1 cellular context compared by ENCODE assay signal in the genomic region with DNA sequence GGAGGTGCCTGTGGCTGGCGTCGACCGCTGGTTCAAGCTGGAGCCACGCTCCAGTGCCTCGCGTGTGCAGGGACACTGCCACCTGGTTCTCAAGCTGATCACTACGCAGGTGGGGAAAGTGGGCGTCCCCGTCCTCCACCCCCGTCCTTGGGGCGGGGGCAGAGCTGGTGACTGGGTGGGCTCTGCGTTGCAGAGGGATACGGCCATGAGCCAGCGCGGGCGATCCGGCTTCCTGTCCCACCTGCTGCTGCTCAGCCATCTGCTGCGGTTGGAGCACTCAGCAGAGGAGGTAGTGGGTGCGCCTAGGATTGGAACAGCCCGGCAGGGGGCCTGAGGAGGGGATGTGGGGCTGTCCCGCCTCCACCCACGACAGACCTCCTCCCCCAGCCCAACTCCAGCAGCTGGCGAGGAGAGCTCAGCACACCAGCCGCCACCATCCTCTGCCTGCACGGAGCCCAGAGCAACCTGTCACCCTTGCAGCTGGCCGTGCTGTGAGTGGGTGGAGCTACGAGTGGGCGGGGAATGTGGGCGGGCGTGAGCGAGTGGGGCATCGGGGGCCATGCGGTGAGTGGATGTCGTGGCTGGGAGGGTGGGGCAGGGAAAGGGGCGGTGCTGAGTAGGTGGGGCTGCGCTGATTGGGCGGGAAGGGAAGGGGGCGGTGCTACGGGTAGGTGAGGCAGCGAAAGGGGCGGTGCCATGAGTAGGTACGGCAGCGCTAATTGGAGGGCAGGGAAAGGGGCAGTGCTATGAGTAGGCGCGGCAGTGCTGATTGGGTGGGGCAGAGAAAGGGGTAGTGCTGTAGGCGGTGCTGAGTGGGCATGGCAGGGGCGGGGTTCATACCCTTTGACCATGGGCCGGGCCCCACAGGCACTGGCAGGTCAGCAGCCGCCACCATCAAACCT.
A peak's percentile ranks its signal among the peaks of the same experiment; 100 is the strongest.
TF ChIP-seq lines count a peak whose summit lies in the region.

No MANE protein-coding gene starts in this region.

TF ChIP-seq in K562, 482 proteins besides CTCF, POLR2A, EP300 and RAD21 (continues in another document):
- TF ChIP-seq CCNT2 (IDR thresholded peaks at IDR 0.05; ENCODE audit: borderline replicate concordance, extremely low read depth, insufficient read length, low read depth, low read length) (peak; percentile 17), CREB1 (IDR thresholded peaks at IDR 0.05) (peak; percentile 48; the same call in 1 of the 2 replicates), CREB1 (CRISPR knock-in tag; IDR thresholded peaks at IDR 0.05) (peak; percentile 40; the same call in 1 of the 2 replicates), ATF1 (CRISPR knock-in tag; IDR thresholded peaks at IDR 0.05) (no peak), ATF1 (tag; IDR thresholded peaks at IDR 0.05) (peak; percentile 66), TRIM25 (IDR thresholded peaks at IDR 0.05; ENCODE audit: borderline replicate concordance) (no peak), POLR3G (IDR thresholded peaks at IDR 0.05; ENCODE audit: extremely low read depth, insufficient read length, insufficient replicate concordance) (no peak), ELF4 (CRISPR knock-in tag; IDR thresholded peaks at IDR 0.05) (0 out of 2 replicates have a peak, but pooled peaks have one; percentile 61), ZNF316 (IDR thresholded peaks at IDR 0.05) (peak; percentile 71), CREM (IDR thresholded peaks at IDR 0.05; ENCODE audit: low read depth) (peak; percentile 75), POLR2B (IDR thresholded peaks at IDR 0.05; ENCODE audit: low read depth, partially characterized antibody) (no peak), HDGF (IDR thresholded peaks at IDR 0.05) (peak; percentile 99), MAZ (CRISPR knock-in tag; conservative IDR thresholded peaks at IDR 0.05 in 1 of 2, IDR thresholded peaks at IDR 0.05 in 1 of 2) (peak; percentile 39 to 76; a peak in 2 of 4 replicates), ASH1L (IDR thresholded peaks at IDR 0.05; ENCODE audit: borderline replicate concordance, low read depth, partially characterized antibody) (peak; percentile 75), MAFK (IDR thresholded peaks at IDR 0.05; ENCODE audit: low read length) (peak; percentile 27; the same call in 1 of the 2 replicates), TBP (optimal IDR thresholded peaks at IDR 0.05; ENCODE audit: low read depth, low read length) (peak; percentile 60), CTBP1 (IDR thresholded peaks at IDR 0.05; ENCODE audit: borderline replicate concordance) (0 out of 2 replicates have a peak, but pooled peaks have one; percentile 14), ZNF134 (CRISPR knock-in tag; conservative IDR thresholded peaks at IDR 0.05) (no peak), MYC (IDR thresholded peaks at IDR 0.05; ENCODE audit: low read depth, low read length) (0 out of 2 replicates have a peak, but pooled peaks have one; percentile 29), MYC (CRISPR knock-in tag; IDR thresholded peaks at IDR 0.05; ENCODE audit: borderline replicate concordance, low read depth) (no peak), CBFA2T3 (IDR thresholded peaks at IDR 0.05) (peak; percentile 40), ZFPM2 (CRISPR knock-in tag; IDR thresholded peaks at IDR 0.05) (no peak), ZMIZ1 (IDR thresholded peaks at IDR 0.05; ENCODE audit: low read depth in 2 of 2, low read length in 2 of 2) (no peak), SP2 (IDR thresholded peaks at IDR 0.05; ENCODE audit: extremely low read depth, low read depth, low read length, poor library complexity, severe bottlenecking) (peak; percentile 51), HMGXB4 (CRISPR knock-in tag; IDR thresholded peaks at IDR 0.05) (no peak), NBN (IDR thresholded peaks at IDR 0.05; ENCODE audit: low read depth) (no peak), RFX1 (IDR thresholded peaks at IDR 0.05) (no peak)
- TF ChIP-seq, protein P1, sequence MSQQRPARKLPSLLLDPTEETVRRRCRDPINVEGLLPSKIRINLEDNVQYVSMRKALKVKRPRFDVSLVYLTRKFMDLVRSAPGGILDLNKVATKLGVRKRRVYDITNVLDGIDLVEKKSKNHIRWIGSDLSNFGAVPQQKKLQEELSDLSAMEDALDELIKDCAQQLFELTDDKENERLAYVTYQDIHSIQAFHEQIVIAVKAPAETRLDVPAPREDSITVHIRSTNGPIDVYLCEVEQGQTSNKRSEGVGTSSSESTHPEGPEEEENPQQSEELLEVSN (IDR thresholded peaks at IDR 0.05; ENCODE audit: borderline replicate concordance in 1 of 2, extremely low read depth in 1 of 2, insufficient read depth in 1 of 2, insufficient read length in 1 of 2, low read depth in 1 of 2, low read length in 1 of 2, poor library complexity in 1 of 2, severe bottlenecking in 1 of 2): peak in 1 of 2 experiments; percentile 39
- TF ChIP-seq, protein P2, sequence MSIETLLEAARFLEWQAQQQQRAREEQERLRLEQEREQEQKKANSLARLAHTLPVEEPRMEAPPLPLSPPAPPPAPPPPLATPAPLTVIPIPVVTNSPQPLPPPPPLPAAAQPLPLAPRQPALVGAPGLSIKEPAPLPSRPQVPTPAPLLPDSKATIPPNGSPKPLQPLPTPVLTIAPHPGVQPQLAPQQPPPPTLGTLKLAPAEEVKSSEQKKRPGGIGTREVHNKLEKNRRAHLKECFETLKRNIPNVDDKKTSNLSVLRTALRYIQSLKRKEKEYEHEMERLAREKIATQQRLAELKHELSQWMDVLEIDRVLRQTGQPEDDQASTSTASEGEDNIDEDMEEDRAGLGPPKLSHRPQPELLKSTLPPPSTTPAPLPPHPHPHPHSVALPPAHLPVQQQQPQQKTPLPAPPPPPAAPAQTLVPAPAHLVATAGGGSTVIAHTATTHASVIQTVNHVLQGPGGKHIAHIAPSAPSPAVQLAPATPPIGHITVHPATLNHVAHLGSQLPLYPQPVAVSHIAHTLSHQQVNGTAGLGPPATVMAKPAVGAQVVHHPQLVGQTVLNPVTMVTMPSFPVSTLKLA (conservative IDR thresholded peaks at IDR 0.05): peak in 1 of 2 experiments; percentile 61; a peak in 3 of 4 replicates
- TF ChIP-seq, protein P3, sequence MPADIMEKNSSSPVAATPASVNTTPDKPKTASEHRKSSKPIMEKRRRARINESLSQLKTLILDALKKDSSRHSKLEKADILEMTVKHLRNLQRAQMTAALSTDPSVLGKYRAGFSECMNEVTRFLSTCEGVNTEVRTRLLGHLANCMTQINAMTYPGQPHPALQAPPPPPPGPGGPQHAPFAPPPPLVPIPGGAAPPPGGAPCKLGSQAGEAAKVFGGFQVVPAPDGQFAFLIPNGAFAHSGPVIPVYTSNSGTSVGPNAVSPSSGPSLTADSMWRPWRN (IDR thresholded peaks at IDR 0.05; ENCODE audit: low read depth): no peak
- TF ChIP-seq, protein P4, sequence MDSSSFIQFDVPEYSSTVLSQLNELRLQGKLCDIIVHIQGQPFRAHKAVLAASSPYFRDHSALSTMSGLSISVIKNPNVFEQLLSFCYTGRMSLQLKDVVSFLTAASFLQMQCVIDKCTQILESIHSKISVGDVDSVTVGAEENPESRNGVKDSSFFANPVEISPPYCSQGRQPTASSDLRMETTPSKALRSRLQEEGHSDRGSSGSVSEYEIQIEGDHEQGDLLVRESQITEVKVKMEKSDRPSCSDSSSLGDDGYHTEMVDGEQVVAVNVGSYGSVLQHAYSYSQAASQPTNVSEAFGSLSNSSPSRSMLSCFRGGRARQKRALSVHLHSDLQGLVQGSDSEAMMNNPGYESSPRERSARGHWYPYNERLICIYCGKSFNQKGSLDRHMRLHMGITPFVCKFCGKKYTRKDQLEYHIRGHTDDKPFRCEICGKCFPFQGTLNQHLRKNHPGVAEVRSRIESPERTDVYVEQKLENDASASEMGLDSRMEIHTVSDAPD (CRISPR knock-in tag; IDR thresholded peaks at IDR 0.05): no peak
- TF ChIP-seq, protein P5, sequence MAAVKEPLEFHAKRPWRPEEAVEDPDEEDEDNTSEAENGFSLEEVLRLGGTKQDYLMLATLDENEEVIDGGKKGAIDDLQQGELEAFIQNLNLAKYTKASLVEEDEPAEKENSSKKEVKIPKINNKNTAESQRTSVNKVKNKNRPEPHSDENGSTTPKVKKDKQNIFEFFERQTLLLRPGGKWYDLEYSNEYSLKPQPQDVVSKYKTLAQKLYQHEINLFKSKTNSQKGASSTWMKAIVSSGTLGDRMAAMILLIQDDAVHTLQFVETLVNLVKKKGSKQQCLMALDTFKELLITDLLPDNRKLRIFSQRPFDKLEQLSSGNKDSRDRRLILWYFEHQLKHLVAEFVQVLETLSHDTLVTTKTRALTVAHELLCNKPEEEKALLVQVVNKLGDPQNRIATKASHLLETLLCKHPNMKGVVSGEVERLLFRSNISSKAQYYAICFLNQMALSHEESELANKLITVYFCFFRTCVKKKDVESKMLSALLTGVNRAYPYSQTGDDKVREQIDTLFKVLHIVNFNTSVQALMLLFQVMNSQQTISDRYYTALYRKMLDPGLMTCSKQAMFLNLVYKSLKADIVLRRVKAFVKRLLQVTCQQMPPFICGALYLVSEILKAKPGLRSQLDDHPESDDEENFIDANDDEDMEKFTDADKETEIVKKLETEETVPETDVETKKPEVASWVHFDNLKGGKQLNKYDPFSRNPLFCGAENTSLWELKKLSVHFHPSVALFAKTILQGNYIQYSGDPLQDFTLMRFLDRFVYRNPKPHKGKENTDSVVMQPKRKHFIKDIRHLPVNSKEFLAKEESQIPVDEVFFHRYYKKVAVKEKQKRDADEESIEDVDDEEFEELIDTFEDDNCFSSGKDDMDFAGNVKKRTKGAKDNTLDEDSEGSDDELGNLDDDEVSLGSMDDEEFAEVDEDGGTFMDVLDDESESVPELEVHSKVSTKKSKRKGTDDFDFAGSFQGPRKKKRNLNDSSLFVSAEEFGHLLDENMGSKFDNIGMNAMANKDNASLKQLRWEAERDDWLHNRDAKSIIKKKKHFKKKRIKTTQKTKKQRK (IDR thresholded peaks at IDR 0.05; ENCODE audit: borderline replicate concordance, low read depth, low read length): peak; percentile 58; the same call in 1 of the 2 replicates
- TF ChIP-seq, protein P6, sequence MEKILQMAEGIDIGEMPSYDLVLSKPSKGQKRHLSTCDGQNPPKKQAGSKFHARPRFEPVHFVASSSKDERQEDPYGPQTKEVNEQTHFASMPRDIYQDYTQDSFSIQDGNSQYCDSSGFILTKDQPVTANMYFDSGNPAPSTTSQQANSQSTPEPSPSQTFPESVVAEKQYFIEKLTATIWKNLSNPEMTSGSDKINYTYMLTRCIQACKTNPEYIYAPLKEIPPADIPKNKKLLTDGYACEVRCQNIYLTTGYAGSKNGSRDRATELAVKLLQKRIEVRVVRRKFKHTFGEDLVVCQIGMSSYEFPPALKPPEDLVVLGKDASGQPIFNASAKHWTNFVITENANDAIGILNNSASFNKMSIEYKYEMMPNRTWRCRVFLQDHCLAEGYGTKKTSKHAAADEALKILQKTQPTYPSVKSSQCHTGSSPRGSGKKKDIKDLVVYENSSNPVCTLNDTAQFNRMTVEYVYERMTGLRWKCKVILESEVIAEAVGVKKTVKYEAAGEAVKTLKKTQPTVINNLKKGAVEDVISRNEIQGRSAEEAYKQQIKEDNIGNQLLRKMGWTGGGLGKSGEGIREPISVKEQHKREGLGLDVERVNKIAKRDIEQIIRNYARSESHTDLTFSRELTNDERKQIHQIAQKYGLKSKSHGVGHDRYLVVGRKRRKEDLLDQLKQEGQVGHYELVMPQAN (IDR thresholded peaks at IDR 0.05; ENCODE audit: borderline replicate concordance): peak; percentile 27; the same call in 1 of the 2 replicates
- TF ChIP-seq, protein P7, sequence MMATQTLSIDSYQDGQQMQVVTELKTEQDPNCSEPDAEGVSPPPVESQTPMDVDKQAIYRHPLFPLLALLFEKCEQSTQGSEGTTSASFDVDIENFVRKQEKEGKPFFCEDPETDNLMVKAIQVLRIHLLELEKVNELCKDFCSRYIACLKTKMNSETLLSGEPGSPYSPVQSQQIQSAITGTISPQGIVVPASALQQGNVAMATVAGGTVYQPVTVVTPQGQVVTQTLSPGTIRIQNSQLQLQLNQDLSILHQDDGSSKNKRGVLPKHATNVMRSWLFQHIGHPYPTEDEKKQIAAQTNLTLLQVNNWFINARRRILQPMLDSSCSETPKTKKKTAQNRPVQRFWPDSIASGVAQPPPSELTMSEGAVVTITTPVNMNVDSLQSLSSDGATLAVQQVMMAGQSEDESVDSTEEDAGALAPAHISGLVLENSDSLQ (IDR thresholded peaks at IDR 0.05): peak; percentile 77
